1 cellular context compared by ENCODE assay signal in the genomic region with DNA sequence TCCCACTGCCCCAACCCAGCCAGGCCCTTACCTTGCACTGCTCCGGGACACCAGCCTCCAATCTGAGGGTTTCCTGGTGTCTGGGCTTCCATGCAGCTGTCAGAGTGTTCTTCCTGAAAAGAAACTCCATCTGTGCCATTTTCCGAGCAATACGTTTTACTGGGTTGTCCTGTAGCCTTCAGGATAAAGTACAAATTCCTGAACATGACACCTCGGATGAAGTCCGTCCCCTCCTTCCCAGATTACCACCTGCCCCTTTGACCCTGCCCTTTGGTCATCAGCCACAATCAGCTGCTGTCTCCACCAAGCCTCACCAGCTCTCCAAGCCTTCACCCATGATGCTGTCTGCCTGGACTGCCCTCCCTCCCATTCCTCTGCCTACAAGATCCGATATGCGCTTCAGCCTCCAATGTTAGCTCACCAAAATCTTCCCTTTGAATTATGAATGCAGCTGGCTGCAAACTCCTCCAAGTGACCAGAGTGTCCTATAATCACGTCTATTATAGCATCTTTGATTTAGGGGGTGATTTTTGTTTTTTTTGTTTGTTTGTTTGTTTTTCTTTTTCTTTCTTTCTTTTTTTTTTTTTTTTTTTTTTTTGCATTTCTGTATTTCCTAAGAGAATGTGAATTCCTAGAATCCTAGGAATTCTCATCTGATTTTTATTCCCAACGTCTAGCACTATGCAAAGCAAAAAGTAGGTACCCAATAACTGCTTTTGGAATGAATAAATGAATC.
A peak's percentile ranks its signal among the peaks of the same experiment; 100 is the strongest.
TF ChIP-seq lines count a peak whose summit lies in the region.

No MANE protein-coding gene starts in this region.

TF ChIP-seq in HepG2, 621 proteins besides CTCF, POLR2A, EP300 and RAD21 (continued from another document and continues in another):
- TF ChIP-seq, protein P1, sequence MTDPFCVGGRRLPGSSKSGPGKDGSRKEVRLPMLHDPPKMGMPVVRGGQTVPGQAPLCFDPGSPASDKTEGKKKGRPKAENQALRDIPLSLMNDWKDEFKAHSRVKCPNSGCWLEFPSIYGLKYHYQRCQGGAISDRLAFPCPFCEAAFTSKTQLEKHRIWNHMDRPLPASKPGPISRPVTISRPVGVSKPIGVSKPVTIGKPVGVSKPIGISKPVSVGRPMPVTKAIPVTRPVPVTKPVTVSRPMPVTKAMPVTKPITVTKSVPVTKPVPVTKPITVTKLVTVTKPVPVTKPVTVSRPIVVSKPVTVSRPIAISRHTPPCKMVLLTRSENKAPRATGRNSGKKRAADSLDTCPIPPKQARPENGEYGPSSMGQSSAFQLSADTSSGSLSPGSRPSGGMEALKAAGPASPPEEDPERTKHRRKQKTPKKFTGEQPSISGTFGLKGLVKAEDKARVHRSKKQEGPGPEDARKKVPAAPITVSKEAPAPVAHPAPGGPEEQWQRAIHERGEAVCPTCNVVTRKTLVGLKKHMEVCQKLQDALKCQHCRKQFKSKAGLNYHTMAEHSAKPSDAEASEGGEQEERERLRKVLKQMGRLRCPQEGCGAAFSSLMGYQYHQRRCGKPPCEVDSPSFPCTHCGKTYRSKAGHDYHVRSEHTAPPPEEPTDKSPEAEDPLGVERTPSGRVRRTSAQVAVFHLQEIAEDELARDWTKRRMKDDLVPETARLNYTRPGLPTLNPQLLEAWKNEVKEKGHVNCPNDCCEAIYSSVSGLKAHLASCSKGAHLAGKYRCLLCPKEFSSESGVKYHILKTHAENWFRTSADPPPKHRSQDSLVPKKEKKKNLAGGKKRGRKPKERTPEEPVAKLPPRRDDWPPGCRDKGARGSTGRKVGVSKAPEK (CRISPR knock-in tag; IDR thresholded peaks at IDR 0.05; ENCODE audit: borderline replicate concordance) = peak; percentile 90; the same call in 1 of the 2 replicates
- TF ChIP-seq ZNF33B (CRISPR knock-in tag; IDR thresholded peaks at IDR 0.05) (no peak), PRMT3 (CRISPR knock-in tag; IDR thresholded peaks at IDR 0.05; ENCODE audit: borderline replicate concordance, low read depth) (no peak), TAF1 (CRISPR knock-in tag; IDR thresholded peaks at IDR 0.05) (peak; percentile 44; the same call in 1 of the 2 replicates), ZNF24 (IDR thresholded peaks at IDR 0.05) (no peak), ZNF768 (CRISPR knock-in tag; IDR thresholded peaks at IDR 0.05) (no peak), HES4 (CRISPR knock-in tag; IDR thresholded peaks at IDR 0.05; ENCODE audit: borderline replicate concordance) (0 out of 2 replicates have a peak, but pooled peaks have one; percentile 41), ZNF552 (CRISPR knock-in tag; IDR thresholded peaks at IDR 0.05; ENCODE audit: borderline replicate concordance) (no peak), ETV5 (CRISPR knock-in tag; IDR thresholded peaks at IDR 0.05; ENCODE audit: borderline replicate concordance) (peak; percentile 85; the same call in 1 of the 2 replicates), SMARCC2 (IDR thresholded peaks at IDR 0.05) (no peak), MAFG (CRISPR knock-in tag; IDR thresholded peaks at IDR 0.05) (no peak), CBFB (CRISPR knock-in tag; IDR thresholded peaks at IDR 0.05) (peak; percentile 91), ZNF556 (CRISPR knock-in tag; IDR thresholded peaks at IDR 0.05; ENCODE audit: borderline replicate concordance) (peak; percentile 82; the same call in 1 of the 2 replicates), GATA4 (IDR thresholded peaks at IDR 0.05; ENCODE audit: borderline replicate concordance, low read depth) (no peak; the same call in 1 of the 2 replicates), MAZ (IDR thresholded peaks at IDR 0.05; ENCODE audit: borderline replicate concordance, low read depth, low read length) (no peak), MAZ (CRISPR knock-in tag; IDR thresholded peaks at IDR 0.05; ENCODE audit: low read depth) (peak; percentile 62; the same call in 1 of the 2 replicates), HOXA9 (CRISPR knock-in tag; IDR thresholded peaks at IDR 0.05; ENCODE audit: borderline replicate concordance) (no peak), KMT2A (CRISPR knock-in tag; IDR thresholded peaks at IDR 0.05) (no peak; the same call in 1 of the 2 replicates), HIVEP1 (CRISPR knock-in tag; IDR thresholded peaks at IDR 0.05) (peak; percentile 81), ELF4 (CRISPR knock-in tag; IDR thresholded peaks at IDR 0.05; ENCODE audit: borderline replicate concordance) (peak; percentile 31; the same call in 1 of the 2 replicates), ZNF138 (CRISPR knock-in tag; IDR thresholded peaks at IDR 0.05; ENCODE audit: low read depth) (no peak), KLF12 (CRISPR knock-in tag; IDR thresholded peaks at IDR 0.05; ENCODE audit: borderline replicate concordance) (no peak), ZSCAN9 (CRISPR knock-in tag; IDR thresholded peaks at IDR 0.05; ENCODE audit: borderline replicate concordance) (0 out of 2 replicates have a peak, but pooled peaks have one; percentile 54), ZNF484 (CRISPR knock-in tag; IDR thresholded peaks at IDR 0.05; ENCODE audit: borderline replicate concordance, low read depth) (no peak), FLYWCH1 (CRISPR knock-in tag; IDR thresholded peaks at IDR 0.05) (no peak)
- TF ChIP-seq, protein P2, sequence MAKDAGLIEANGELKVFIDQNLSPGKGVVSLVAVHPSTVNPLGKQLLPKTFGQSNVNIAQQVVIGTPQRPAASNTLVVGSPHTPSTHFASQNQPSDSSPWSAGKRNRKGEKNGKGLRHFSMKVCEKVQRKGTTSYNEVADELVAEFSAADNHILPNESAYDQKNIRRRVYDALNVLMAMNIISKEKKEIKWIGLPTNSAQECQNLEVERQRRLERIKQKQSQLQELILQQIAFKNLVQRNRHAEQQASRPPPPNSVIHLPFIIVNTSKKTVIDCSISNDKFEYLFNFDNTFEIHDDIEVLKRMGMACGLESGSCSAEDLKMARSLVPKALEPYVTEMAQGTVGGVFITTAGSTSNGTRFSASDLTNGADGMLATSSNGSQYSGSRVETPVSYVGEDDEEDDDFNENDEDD (CRISPR knock-in tag; IDR thresholded peaks at IDR 0.05; ENCODE audit: borderline replicate concordance) = peak; percentile 59; the same call in 1 of the 2 replicates
- TF ChIP-seq, protein P3, sequence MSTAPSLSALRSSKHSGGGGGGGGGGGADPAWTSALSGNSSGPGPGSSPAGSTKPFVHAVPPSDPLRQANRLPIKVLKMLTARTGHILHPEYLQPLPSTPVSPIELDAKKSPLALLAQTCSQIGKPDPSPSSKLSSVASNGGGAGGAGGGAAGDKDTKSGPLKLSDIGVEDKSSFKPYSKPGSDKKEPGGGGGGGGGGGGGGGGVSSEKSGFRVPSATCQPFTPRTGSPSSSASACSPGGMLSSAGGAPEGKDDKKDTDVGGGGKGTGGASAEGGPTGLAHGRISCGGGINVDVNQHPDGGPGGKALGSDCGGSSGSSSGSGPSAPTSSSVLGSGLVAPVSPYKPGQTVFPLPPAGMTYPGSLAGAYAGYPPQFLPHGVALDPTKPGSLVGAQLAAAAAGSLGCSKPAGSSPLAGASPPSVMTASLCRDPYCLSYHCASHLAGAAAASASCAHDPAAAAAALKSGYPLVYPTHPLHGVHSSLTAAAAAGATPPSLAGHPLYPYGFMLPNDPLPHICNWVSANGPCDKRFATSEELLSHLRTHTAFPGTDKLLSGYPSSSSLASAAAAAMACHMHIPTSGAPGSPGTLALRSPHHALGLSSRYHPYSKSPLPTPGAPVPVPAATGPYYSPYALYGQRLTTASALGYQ (CRISPR knock-in tag; IDR thresholded peaks at IDR 0.05) = peak; percentile 77; the same call in 1 of the 2 replicates
- TF ChIP-seq, protein P4, sequence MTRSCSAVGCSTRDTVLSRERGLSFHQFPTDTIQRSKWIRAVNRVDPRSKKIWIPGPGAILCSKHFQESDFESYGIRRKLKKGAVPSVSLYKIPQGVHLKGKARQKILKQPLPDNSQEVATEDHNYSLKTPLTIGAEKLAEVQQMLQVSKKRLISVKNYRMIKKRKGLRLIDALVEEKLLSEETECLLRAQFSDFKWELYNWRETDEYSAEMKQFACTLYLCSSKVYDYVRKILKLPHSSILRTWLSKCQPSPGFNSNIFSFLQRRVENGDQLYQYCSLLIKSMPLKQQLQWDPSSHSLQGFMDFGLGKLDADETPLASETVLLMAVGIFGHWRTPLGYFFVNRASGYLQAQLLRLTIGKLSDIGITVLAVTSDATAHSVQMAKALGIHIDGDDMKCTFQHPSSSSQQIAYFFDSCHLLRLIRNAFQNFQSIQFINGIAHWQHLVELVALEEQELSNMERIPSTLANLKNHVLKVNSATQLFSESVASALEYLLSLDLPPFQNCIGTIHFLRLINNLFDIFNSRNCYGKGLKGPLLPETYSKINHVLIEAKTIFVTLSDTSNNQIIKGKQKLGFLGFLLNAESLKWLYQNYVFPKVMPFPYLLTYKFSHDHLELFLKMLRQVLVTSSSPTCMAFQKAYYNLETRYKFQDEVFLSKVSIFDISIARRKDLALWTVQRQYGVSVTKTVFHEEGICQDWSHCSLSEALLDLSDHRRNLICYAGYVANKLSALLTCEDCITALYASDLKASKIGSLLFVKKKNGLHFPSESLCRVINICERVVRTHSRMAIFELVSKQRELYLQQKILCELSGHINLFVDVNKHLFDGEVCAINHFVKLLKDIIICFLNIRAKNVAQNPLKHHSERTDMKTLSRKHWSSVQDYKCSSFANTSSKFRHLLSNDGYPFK (CRISPR knock-in tag; IDR thresholded peaks at IDR 0.05; ENCODE audit: borderline replicate concordance) = no peak
- TF ChIP-seq, protein P5, sequence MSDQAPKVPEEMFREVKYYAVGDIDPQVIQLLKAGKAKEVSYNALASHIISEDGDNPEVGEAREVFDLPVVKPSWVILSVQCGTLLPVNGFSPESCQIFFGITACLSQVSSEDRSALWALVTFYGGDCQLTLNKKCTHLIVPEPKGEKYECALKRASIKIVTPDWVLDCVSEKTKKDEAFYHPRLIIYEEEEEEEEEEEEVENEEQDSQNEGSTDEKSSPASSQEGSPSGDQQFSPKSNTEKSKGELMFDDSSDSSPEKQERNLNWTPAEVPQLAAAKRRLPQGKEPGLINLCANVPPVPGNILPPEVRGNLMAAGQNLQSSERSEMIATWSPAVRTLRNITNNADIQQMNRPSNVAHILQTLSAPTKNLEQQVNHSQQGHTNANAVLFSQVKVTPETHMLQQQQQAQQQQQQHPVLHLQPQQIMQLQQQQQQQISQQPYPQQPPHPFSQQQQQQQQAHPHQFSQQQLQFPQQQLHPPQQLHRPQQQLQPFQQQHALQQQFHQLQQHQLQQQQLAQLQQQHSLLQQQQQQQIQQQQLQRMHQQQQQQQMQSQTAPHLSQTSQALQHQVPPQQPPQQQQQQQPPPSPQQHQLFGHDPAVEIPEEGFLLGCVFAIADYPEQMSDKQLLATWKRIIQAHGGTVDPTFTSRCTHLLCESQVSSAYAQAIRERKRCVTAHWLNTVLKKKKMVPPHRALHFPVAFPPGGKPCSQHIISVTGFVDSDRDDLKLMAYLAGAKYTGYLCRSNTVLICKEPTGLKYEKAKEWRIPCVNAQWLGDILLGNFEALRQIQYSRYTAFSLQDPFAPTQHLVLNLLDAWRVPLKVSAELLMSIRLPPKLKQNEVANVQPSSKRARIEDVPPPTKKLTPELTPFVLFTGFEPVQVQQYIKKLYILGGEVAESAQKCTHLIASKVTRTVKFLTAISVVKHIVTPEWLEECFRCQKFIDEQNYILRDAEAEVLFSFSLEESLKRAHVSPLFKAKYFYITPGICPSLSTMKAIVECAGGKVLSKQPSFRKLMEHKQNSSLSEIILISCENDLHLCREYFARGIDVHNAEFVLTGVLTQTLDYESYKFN (CRISPR knock-in tag; conservative IDR thresholded peaks at IDR 0.05) = peak; percentile 94
- TF ChIP-seq, protein P6, sequence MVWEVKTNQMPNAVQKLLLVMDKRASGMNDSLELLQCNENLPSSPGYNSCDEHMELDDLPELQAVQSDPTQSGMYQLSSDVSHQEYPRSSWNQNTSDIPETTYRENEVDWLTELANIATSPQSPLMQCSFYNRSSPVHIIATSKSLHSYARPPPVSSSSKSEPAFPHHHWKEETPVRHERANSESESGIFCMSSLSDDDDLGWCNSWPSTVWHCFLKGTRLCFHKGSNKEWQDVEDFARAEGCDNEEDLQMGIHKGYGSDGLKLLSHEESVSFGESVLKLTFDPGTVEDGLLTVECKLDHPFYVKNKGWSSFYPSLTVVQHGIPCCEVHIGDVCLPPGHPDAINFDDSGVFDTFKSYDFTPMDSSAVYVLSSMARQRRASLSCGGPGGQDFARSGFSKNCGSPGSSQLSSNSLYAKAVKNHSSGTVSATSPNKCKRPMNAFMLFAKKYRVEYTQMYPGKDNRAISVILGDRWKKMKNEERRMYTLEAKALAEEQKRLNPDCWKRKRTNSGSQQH (CRISPR knock-in tag; IDR thresholded peaks at IDR 0.05; ENCODE audit: low read depth) = no peak
- TF ChIP-seq, protein P7, sequence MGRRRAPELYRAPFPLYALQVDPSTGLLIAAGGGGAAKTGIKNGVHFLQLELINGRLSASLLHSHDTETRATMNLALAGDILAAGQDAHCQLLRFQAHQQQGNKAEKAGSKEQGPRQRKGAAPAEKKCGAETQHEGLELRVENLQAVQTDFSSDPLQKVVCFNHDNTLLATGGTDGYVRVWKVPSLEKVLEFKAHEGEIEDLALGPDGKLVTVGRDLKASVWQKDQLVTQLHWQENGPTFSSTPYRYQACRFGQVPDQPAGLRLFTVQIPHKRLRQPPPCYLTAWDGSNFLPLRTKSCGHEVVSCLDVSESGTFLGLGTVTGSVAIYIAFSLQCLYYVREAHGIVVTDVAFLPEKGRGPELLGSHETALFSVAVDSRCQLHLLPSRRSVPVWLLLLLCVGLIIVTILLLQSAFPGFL (CRISPR knock-in tag; IDR thresholded peaks at IDR 0.05) = no peak
- TF ChIP-seq, protein P8, sequence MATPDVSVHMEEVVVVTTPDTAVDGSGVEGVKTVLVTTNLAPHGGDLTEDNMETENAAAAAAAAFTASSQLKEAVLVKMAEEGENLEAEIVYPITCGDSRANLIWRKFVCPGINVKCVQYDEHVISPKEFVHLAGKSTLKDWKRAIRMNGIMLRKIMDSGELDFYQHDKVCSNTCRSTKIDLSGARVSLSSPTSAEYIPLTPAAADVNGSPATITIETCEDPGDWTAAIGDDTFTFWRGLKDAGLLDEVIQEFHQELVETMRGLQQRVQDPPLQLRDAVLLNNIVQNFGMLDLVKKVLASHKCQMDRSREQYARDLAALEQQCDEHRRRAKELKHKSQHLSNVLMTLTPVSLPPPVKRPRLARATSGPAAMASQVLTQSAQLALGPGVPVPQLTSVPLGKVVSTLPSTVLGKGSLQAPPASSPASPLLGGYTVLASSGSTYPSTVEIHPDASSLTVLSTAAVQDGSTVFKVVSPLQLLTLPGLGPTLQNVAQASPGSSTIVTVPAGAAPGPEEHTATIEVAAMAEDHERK (CRISPR knock-in tag; IDR thresholded peaks at IDR 0.05; ENCODE audit: low read depth) = no peak; the same call in 1 of the 2 replicates
- TF ChIP-seq, protein P9, sequence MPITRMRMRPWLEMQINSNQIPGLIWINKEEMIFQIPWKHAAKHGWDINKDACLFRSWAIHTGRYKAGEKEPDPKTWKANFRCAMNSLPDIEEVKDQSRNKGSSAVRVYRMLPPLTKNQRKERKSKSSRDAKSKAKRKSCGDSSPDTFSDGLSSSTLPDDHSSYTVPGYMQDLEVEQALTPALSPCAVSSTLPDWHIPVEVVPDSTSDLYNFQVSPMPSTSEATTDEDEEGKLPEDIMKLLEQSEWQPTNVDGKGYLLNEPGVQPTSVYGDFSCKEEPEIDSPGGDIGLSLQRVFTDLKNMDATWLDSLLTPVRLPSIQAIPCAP (CRISPR knock-in tag; IDR thresholded peaks at IDR 0.05; ENCODE audit: low read depth) = no peak
